In the genomic region with DNA sequence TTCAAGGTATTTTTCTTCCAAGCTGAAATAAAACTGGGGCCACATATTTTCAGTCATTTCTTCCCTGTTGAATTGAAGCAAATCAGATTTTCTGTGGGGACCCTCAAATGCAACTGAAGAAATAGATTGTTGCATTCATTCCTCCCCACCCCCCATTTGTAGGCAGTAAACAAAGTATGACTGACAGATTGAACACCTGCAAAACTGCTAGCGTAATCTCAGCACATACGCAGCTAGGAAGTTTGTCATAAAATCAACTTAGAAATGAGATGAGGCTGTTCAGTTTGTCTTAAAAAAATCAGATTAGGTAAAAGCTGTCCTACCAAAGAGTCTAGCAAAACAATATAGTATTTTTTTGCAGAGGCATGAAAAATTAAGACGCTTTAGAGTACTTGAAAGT, we compare ENCODE assay signal across 2 cellular contexts.
TF ChIP-seq lines count a peak whose summit lies in the region.

No MANE protein-coding gene starts in this region.

TF ChIP-seq in IMR-90, 13 proteins besides CTCF, POLR2A, EP300 and RAD21:
- TF ChIP-seq RCOR1 (IDR thresholded peaks at IDR 0.05; ENCODE audit: insufficient replicate concordance, low read length) (no peak), RFX5 (IDR thresholded peaks at IDR 0.05; ENCODE audit: low read depth, low read length) (no peak), FOS (IDR thresholded peaks at IDR 0.05; ENCODE audit: low read depth, low read length) (no peak), NFE2L2 (IDR thresholded peaks at IDR 0.05; ENCODE audit: low read depth, low read length) (no peak), CHD1 (IDR thresholded peaks at IDR 0.05; ENCODE audit: low read depth, low read length) (no peak), SMC3 (IDR thresholded peaks at IDR 0.05; ENCODE audit: low read depth, low read length) (no peak), BHLHE40 (IDR thresholded peaks at IDR 0.05; ENCODE audit: low read depth, low read length) (no peak), CEBPB (IDR thresholded peaks at IDR 0.05; ENCODE audit: low read depth, low read length) (no peak), MAFK (IDR thresholded peaks at IDR 0.05; ENCODE audit: low read depth, low read length) (no peak), MXI1 (IDR thresholded peaks at IDR 0.05; ENCODE audit: borderline replicate concordance, low read depth, low read length) (no peak), MAZ (IDR thresholded peaks at IDR 0.05; ENCODE audit: borderline replicate concordance, low read depth, low read length) (no peak)
- TF ChIP-seq, protein P1, sequence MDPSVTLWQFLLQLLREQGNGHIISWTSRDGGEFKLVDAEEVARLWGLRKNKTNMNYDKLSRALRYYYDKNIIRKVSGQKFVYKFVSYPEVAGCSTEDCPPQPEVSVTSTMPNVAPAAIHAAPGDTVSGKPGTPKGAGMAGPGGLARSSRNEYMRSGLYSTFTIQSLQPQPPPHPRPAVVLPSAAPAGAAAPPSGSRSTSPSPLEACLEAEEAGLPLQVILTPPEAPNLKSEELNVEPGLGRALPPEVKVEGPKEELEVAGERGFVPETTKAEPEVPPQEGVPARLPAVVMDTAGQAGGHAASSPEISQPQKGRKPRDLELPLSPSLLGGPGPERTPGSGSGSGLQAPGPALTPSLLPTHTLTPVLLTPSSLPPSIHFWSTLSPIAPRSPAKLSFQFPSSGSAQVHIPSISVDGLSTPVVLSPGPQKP (IDR thresholded peaks at IDR 0.05; ENCODE audit: borderline replicate concordance, low read depth, low read length) = no peak
- TF ChIP-seq, protein P2, sequence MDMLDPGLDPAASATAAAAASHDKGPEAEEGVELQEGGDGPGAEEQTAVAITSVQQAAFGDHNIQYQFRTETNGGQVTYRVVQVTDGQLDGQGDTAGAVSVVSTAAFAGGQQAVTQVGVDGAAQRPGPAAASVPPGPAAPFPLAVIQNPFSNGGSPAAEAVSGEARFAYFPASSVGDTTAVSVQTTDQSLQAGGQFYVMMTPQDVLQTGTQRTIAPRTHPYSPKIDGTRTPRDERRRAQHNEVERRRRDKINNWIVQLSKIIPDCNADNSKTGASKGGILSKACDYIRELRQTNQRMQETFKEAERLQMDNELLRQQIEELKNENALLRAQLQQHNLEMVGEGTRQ (IDR thresholded peaks at IDR 0.05; ENCODE audit: low read depth, low read length) = no peak

TF ChIP-seq in HEK293T, 16 proteins besides CTCF, POLR2A, EP300 and RAD21:
- TF ChIP-seq, protein P3, sequence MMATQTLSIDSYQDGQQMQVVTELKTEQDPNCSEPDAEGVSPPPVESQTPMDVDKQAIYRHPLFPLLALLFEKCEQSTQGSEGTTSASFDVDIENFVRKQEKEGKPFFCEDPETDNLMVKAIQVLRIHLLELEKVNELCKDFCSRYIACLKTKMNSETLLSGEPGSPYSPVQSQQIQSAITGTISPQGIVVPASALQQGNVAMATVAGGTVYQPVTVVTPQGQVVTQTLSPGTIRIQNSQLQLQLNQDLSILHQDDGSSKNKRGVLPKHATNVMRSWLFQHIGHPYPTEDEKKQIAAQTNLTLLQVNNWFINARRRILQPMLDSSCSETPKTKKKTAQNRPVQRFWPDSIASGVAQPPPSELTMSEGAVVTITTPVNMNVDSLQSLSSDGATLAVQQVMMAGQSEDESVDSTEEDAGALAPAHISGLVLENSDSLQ (IDR thresholded peaks at IDR 0.05) = no peak
- no peak for TF ChIP-seq ELF4 (IDR thresholded peaks at IDR 0.05)
- no peak for TF ChIP-seq HDGF (IDR thresholded peaks at IDR 0.05; ENCODE audit: borderline replicate concordance)
